ENCODE assay signal across 25 cellular contexts in genomic region chr12:38638401-38638800, GRCh38.
"Had no signal": no experiment of that assay in that cellular context is flagged by ENCODE, and none has a peak within 500 bp of the region (broad histone marks: within the 10 kb centered on the region; RNA-seq: fewer than 3 reads in every experiment).

No MANE protein-coding gene starts in this region.

- ATAC-seq: left cardiac atrium; left lobe of liver; mucosa of descending colon; naive thymus-derived CD4-positive, alpha-beta T cell; natural killer cell treated with Interleukin-12 subunit alpha and Interleukin-12 subunit beta and Interleukin-15 and Interleukin-18, amount 100 ng/mL, for 72 hours; right cardiac atrium; stimulated activated memory B cell treated with anti-CD40 and anti-IgM and Interleukin-4, amounts not matched to agents 10 μg/mL and 1 μg/mL and 100 μg/mL, for 72 hours; stimulated activated naive CD8-positive, alpha-beta T cell treated with anti-CD3 and anti-CD28 coated beads, Interleukin-15, amount 100 ng/mL, for 72 hours had no signal

- H3K27me3 ChIP-seq: ovary, sigmoid colon, spleen, tibial nerve, vagina had no signal

- H3K27ac ChIP-seq: lower lobe of right lung, ovary, sigmoid colon, spleen, tibial nerve, vagina had no signal

- H3K36me3 ChIP-seq: lower lobe of right lung, ovary, sigmoid colon, spleen, tibial nerve, vagina had no signal

- H3K9me3 ChIP-seq: lower lobe of right lung, mucosa of descending colon, ovary, tibial nerve, vagina had no signal

- H3K4me1 ChIP-seq: lower lobe of right lung, sigmoid colon, spleen, tibial nerve, vagina had no signal

- DNase-seq: hippocampal formation; kidney glomerular epithelial cell; left cardiac atrium; lower lobe of right lung; midbrain; mucosa of descending colon; naive thymus-derived CD4-positive, alpha-beta T cell; ovary; retina; right cardiac atrium; sigmoid colon; small intestine; spleen; stimulated activated CD4-positive, alpha-beta T cell treated with anti-CD3 and anti-CD28 coated beads, Interleukin-1b, Interleukin-23, amount 100 ng/mL, for 48 hours; stimulated activated CD4-positive, alpha-beta T cell treated with anti-CD3 and anti-CD28 coated beads, Interleukin-2, amount 100 ng/mL, for 48 hours; stimulated activated CD4-positive, alpha-beta T cell treated with anti-CD3 and anti-CD28 coated beads, Interleukin-4, amount 100 ng/mL, for 4 hours; stimulated activated CD8-positive, alpha-beta memory T cell treated with anti-CD3 and anti-CD28 coated beads, Interleukin-4, amount 100 ng/mL, for 48 hours; stimulated activated naive CD4-positive, alpha-beta T cell treated with Interleukin-2 at 50 U/mL for 16 hours; stimulated activated naive CD8-positive, alpha-beta T cell treated with anti-CD3 and anti-CD28 coated beads, Interleukin-15, amount 100 ng/mL, for 72 hours; substantia nigra had no signal

- H3K4me3 ChIP-seq: lower lobe of right lung, mucosa of descending colon, ovary, sigmoid colon, spleen, tibial nerve, vagina had no signal
